ENCODE assay signal across 18 cellular contexts in the genomic region with DNA sequence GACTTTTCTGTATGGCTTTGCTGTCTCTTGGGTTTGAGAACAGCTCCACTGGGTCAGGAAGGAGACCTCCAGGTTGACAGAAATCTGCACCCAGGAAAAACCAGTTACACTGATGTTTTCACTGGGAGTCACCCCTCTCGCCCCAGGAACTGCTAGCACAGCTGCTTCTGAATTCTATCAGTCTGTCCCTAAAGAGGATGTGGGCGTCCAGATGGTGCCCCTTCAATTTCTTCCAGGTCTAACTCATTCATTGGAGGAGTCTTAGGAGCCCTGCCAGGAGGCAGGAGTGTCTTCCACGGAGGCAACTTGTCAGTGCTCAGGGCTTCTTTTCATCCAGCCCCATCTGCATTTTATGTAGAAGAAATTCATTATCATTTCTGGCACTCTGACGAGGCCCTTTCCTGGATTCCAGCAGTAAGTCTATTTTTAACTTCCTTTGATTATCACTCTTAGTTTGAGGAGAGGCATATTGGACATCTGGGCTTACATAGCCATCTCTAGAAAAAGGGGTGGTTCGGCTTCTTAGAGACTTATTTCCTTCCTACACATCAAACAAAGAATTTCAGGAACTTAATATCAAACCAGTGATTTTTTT.
DNase-seq lines count a peak whose midpoint lies in the region; ATAC-seq, FAIRE-seq and TF ChIP-seq lines count a peak whose summit lies in the region.
"Had no signal": no experiment of that assay in that cellular context is flagged by ENCODE, and none has a peak within 500 bp of the region (broad histone marks: within the 10 kb centered on the region; RNA-seq: fewer than 3 reads in every experiment).

No MANE protein-coding gene starts in this region.

- H3K9ac ChIP-seq in astrocyte (ENCODE audit: low read length): no peak overlapping the region
- H3K9ac ChIP-seq in neural progenitor cell: no peak overlapping the region

- H3K4me1 Mint-ChIP-seq in astrocyte (ENCODE audit: low read depth, unreplicated experiment) (peaks cover 5% of the 10 kb centered on the region), neural progenitor cell (peaks cover 10% of the 10 kb centered on the region)
- H3K4me1 Mint-ChIP-seq in activated CD8-positive, alpha-beta T cell treated with anti-CD3 and anti-CD28 coated beads for 36 hours (ENCODE audit: low read depth): no peaks in the 10 kb centered on the region
- H3K4me1 Mint-ChIP-seq: CD14-positive monocyte; CD4-positive, alpha-beta memory T cell had no signal

- ATAC-seq in left cardiac atrium: no peak
- ATAC-seq in activated CD8-positive, alpha-beta T cell treated with anti-CD3 and anti-CD28 coated beads for 36 hours: no peak
- ATAC-seq: HCT116 had no signal

- no peaks in the 10 kb centered on the region for H3K79me2 ChIP-seq in astrocyte (ENCODE audit: insufficient read depth, low read length)
- no peaks in the 10 kb centered on the region for H3K79me2 ChIP-seq in neural progenitor cell (ENCODE audit: low read depth)

- H3K27me3 Mint-ChIP-seq in astrocyte (ENCODE audit: low read depth, unreplicated experiment) (peaks cover 4% of the 10 kb centered on the region), neural progenitor cell (ENCODE audit: insufficient read depth, low read depth) (peaks cover under 1% of the 10 kb centered on the region)
- H3K27me3 Mint-ChIP-seq in activated CD8-positive, alpha-beta T cell treated with anti-CD3 and anti-CD28 coated beads for 36 hours: no peaks in the 10 kb centered on the region
- H3K27me3 Mint-ChIP-seq: CD4-positive, alpha-beta memory T cell had no signal

- no peak for FAIRE-seq in astrocyte (lab: Jason Lieb, UNC)

- DNase-seq in right atrium auricular region (ENCODE audit: low spot score): peak; percentile 11
- no peak for DNase-seq in left cardiac atrium
- peak; percentile 51 for DNase-seq in astrocyte (ENCODE audit: low read depth)
- DNase-seq in neural progenitor cell (ENCODE audit: low spot score): no peak
- no peak for DNase-seq in islet precursor cell
- no peak for DNase-seq in activated CD8-positive, alpha-beta T cell treated with anti-CD3 and anti-CD28 coated beads for 36 hours
- DNase-seq in AG08395 (ENCODE audit: low spot score): no peak
- DNase-seq: BE2C; CD4-positive, alpha-beta memory T cell; DMS153; DMS79; GDM1; GOT3; H7; HFFc6 had no signal

- H3K9me3 ChIP-seq in right atrium auricular region: no peaks in the 10 kb centered on the region
- no peaks in the 10 kb centered on the region for H3K9me3 ChIP-seq in astrocyte (ENCODE audit: insufficient read depth, low read depth, low read length)
- H3K9me3 ChIP-seq in neural progenitor cell (ENCODE audit: low read depth): no peaks in the 10 kb centered on the region
- H3K9me3 ChIP-seq: BE2C had no signal

- H3K27me3 ChIP-seq in right atrium auricular region: no peaks in the 10 kb centered on the region
- H3K27me3 ChIP-seq in astrocyte (ENCODE audit: insufficient read depth, low read length): no peaks in the 10 kb centered on the region
- H3K27me3 ChIP-seq in neural progenitor cell: no peaks in the 10 kb centered on the region
- H3K27me3 ChIP-seq: BE2C had no signal

- H3F3A ChIP-seq in neural progenitor cell (ENCODE audit: low read depth): no peaks in the 10 kb centered on the region

- H3K4me2 ChIP-seq in astrocyte (ENCODE audit: low read length): no peak overlapping the region
- H3K4me2 ChIP-seq in neural progenitor cell: no peak overlapping the region

- H3K36me3 Mint-ChIP-seq in astrocyte (ENCODE audit: low read depth, unreplicated experiment): no peaks in the 10 kb centered on the region
- H3K36me3 Mint-ChIP-seq in neural progenitor cell: no peaks in the 10 kb centered on the region
- H3K36me3 Mint-ChIP-seq in activated CD8-positive, alpha-beta T cell treated with anti-CD3 and anti-CD28 coated beads for 36 hours (ENCODE audit: low read depth): no peaks in the 10 kb centered on the region
- H3K36me3 Mint-ChIP-seq: CD14-positive monocyte; CD4-positive, alpha-beta memory T cell had no signal

- no peak overlapping the region for H3K27ac ChIP-seq in right atrium auricular region
- H3K27ac ChIP-seq in astrocyte (ENCODE audit: low read depth, low read length): no peak overlapping the region
- H3K27ac ChIP-seq in neural progenitor cell: no peak overlapping the region
- H3K27ac ChIP-seq: HL-60 had no signal

- H4K20me1 ChIP-seq in astrocyte (ENCODE audit: insufficient read depth, low read length) (no peaks in the 10 kb centered on the region), neural progenitor cell (ENCODE audit: low read depth) (no peaks in the 10 kb centered on the region)

- intact Hi-C loops in left cardiac atrium (cut with DNase I): no loop called here
- intact Hi-C loops in activated CD8-positive, alpha-beta T cell treated with anti-CD3 and anti-CD28 coated beads for 36 hours (cut with micrococcal nuclease): no loop called here

- H3K4me3 Mint-ChIP-seq in astrocyte (ENCODE audit: unreplicated experiment) (no peak overlapping the region), neural progenitor cell (no peak overlapping the region)
- no peak overlapping the region for H3K4me3 Mint-ChIP-seq in activated CD8-positive, alpha-beta T cell treated with anti-CD3 and anti-CD28 coated beads for 36 hours
- H3K4me3 Mint-ChIP-seq: CD14-positive monocyte; CD4-positive, alpha-beta memory T cell; HFFc6 had no signal

- H3K4me3 ChIP-seq in right atrium auricular region (no peak overlapping the region), astrocyte (ENCODE audit: insufficient read depth, low read depth, low read length) (no peak overlapping the region), neural progenitor cell (no peak overlapping the region)

- H3K9me3 Mint-ChIP-seq in astrocyte (ENCODE audit: unreplicated experiment) (no peaks in the 10 kb centered on the region), neural progenitor cell (peaks cover 3% of the 10 kb centered on the region)
- H3K9me3 Mint-ChIP-seq in activated CD8-positive, alpha-beta T cell treated with anti-CD3 and anti-CD28 coated beads for 36 hours: no peaks in the 10 kb centered on the region

- H3K27ac Mint-ChIP-seq in astrocyte (ENCODE audit: unreplicated experiment) (no peak overlapping the region), neural progenitor cell (peak overlapping the region; percentile 8)
- H3K27ac Mint-ChIP-seq in activated CD8-positive, alpha-beta T cell treated with anti-CD3 and anti-CD28 coated beads for 36 hours: no peak overlapping the region
- H3K27ac Mint-ChIP-seq: CD14-positive monocyte, HFFc6 had no signal

- no peaks in the 10 kb centered on the region for H3K36me3 ChIP-seq in right atrium auricular region
- no peaks in the 10 kb centered on the region for H3K36me3 ChIP-seq in astrocyte (ENCODE audit: insufficient read depth, low read length)
- H3K36me3 ChIP-seq in neural progenitor cell: no peaks in the 10 kb centered on the region
- H3K36me3 ChIP-seq: BE2C had no signal

- TF ChIP-seq CTCF in right atrium auricular region (IDR thresholded peaks at IDR 0.05) (no peak), astrocyte (IDR thresholded peaks at IDR 0.05; ENCODE audit: insufficient read depth, low read depth, low read length) (no peak), neural progenitor cell (IDR thresholded peaks at IDR 0.05) (no peak)
- TF ChIP-seq CTCF in activated CD8-positive, alpha-beta T cell treated with anti-CD3 and anti-CD28 coated beads for 36 hours (IDR thresholded peaks at IDR 0.05): no peak

- H3K4me1 ChIP-seq in right atrium auricular region: no peaks in the 10 kb centered on the region
- no peaks in the 10 kb centered on the region for H3K4me1 ChIP-seq in astrocyte (ENCODE audit: insufficient read depth, low read length)
- no peaks in the 10 kb centered on the region for H3K4me1 ChIP-seq in neural progenitor cell
- H3K4me1 ChIP-seq: BE2C had no signal

- H2AFZ ChIP-seq in astrocyte (ENCODE audit: low read depth, low read length) (no peak overlapping the region), neural progenitor cell (replicated peaks) (no peak overlapping the region)

- POLR2A ChIA-PET in activated CD8-positive, alpha-beta T cell treated with anti-CD3 and anti-CD28 coated beads for 36 hours (lab: Charles Lee): no interaction called here

- CTCF ChIA-PET in activated CD8-positive, alpha-beta T cell treated with anti-CD3 and anti-CD28 coated beads for 36 hours (lab: Charles Lee): no interaction called here

Comparison
In these comparisons a context has a peak if more than half of its experiments do, and no peak if none do; other contexts are left out.
1. DNase-seq: peak in right atrium auricular region (single experiment) and astrocyte (single experiment); none in left cardiac atrium (single experiment), neural progenitor cell (single experiment), islet precursor cell (single experiment), activated CD8-positive, alpha-beta T cell treated with anti-CD3 and anti-CD28 coated beads for 36 hours (single experiment) and AG08395 (single experiment).